22 cellular contexts compared by ENCODE assay signal in genomic region chr12:105855691-105856405, GRCh38.
"Had no signal": no experiment of that assay in that cellular context is flagged by ENCODE, and none has a peak within 500 bp of the region (broad histone marks: within the 10 kb centered on the region; RNA-seq: fewer than 3 reads in every experiment).

No MANE protein-coding gene starts in this region.

- H3K4me3 ChIP-seq: adrenal gland, ovary, sigmoid colon, thoracic aorta, vagina had no signal

- ATAC-seq: activated naive CD4-positive, alpha-beta T cell treated with anti-CD3 and anti-CD28 coated beads, Interleukin-2, amount 50 U/mL, for 72 hours; activated T-helper 17 cell treated with anti-CD3 and anti-CD28 coated beads, Interleukin-2, amount 50 U/mL, for 72 hours; natural killer cell treated with Interleukin-12 subunit alpha and Interleukin-12 subunit beta and Interleukin-15 and Interleukin-18, amount 100 ng/mL, for 72 hours; stimulated activated naive B cell treated with anti-CD40 and anti-IgM and Interleukin-4, amounts not matched to agents 10 μg/mL and 1 μg/mL and 100 μg/mL, for 72 hours had no signal

- DNase-seq: activated CD4-positive, alpha-beta T cell treated with anti-CD3 and anti-CD28 coated beads, Interleukin-2, amount 50 U/mL, for 1 hour; activated CD4-positive, CD25-positive, alpha-beta regulatory T cell treated with anti-CD3 and anti-CD28 coated beads, Interleukin-2, amount 50 U/mL, for 72 hours; activated CD8-positive, alpha-beta memory T cell treated with anti-CD3 and anti-CD28 coated beads, Interleukin-2, amount 50 U/mL, for 4 hours; activated T-cell treated with anti-CD3 and anti-CD28 coated beads, Interleukin-2, amount 50 U/mL, for 24 hours; cortex of kidney; foreskin fibroblast; hippocampal formation; kidney glomerular epithelial cell; ovary; sigmoid colon; stimulated activated CD4-positive, alpha-beta T cell treated with anti-CD3 and anti-CD28 coated beads, Interleukin-2, amount 100 ng/mL, for 48 hours; stimulated activated CD8-positive, alpha-beta memory T cell treated with anti-CD3 and anti-CD28 coated beads, Interleukin-4, amount 100 ng/mL, for 48 hours; stimulated activated naive B cell treated with anti-CD40 and anti-IgM and Interleukin-4, amounts not matched to agents 10 μg/mL and 1 μg/mL and 100 μg/mL, for 72 hours had no signal

- H3K36me3 ChIP-seq: adrenal gland, neutrophil, ovary, sigmoid colon, thoracic aorta, vagina had no signal

- H3K9me3 ChIP-seq: adrenal gland, neutrophil, ovary, sigmoid colon, thoracic aorta, vagina had no signal

- H3K27me3 ChIP-seq: adrenal gland, neutrophil, ovary, sigmoid colon, vagina had no signal

- H3K4me1 ChIP-seq: adrenal gland, sigmoid colon had no signal

- H3K27ac ChIP-seq: adrenal gland, epithelial cell of prostate, neutrophil, ovary, sigmoid colon, thoracic aorta, vagina, VCaP had no signal
